In the genomic region with DNA sequence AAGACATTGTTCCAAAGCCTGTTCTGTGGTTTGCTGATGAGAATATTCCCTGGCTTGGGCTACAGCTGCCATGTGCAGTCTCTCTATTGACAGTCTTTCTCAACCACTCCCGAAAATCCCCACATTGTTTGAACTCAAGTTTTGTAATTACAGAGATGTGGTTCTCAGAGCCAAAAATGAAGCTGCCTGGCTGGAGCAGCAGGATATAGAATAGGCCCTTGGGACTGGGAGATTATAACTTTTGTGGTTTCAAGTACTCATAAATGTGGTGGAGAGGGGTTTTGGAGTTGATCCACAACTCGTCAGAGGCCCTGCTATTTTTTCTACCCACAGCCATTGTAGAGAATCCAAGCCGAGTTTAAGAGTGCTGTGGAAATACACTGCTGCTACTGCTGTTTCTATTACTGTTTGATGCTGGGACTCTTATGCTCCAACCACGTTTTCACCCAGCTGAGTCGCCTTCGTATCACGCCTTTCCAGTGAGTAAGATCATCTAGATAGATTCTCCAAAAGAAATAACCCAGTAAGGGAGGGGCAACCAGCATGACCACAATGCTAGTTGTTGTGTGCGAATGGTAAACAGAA, we compare ENCODE assay signal across 8 cellular contexts. TPM values are rescaled to one million over a fixed set of nuclear protein-coding genes. Genes with fewer than 3 reads are reported as not detected.
DNase-seq lines count a peak whose midpoint lies in the region; ATAC-seq and TF ChIP-seq lines count a peak whose summit lies in the region.

No MANE protein-coding gene starts in this region.

- H3K79me2 ChIP-seq in PC-9 (ENCODE audit: low read depth), result no peaks in the 10 kb centered on the region

- H3K4me3 ChIP-seq in BLaER1 treated with 17β-estradiol and CSF1 and Interleukin-3, amounts not matched to agents 10 nM and 100 nM, result no peak overlapping the region
- H3K4me3 ChIP-seq in lower leg skin (ENCODE audit: low read depth, poor library complexity, severe bottlenecking) (no peak overlapping the region), PC-9 (no peak overlapping the region)

- no peaks in the 10 kb centered on the region for H3K27me3 Mint-ChIP-seq in activated T-helper 1 cell treated with anti-CD3 and anti-CD28 coated beads, Interleukin-12 subunit alpha, Interleukin-12 subunit beta, Interleukin-2, Interleukin-4 antibody, amounts not matched to agents 30 ng/mL and 10 ng/mL and 1 ng/mL, durations not matched to agents 14 hours and 24 hours and 36 hours (ENCODE audit: insufficient read depth)

- H3K9me2 ChIP-seq in PC-9 (ENCODE audit: insufficient read depth), result no peaks in the 10 kb centered on the region

- peaks cover 41% of the 10 kb centered on the region for H3K4me1 Mint-ChIP-seq in activated T-helper 1 cell treated with anti-CD3 and anti-CD28 coated beads, Interleukin-12 subunit alpha, Interleukin-12 subunit beta, Interleukin-2, Interleukin-4 antibody, amounts not matched to agents 30 ng/mL and 10 ng/mL and 1 ng/mL, durations not matched to agents 14 hours and 24 hours and 36 hours (ENCODE audit: low read depth)

- H3K4me3 Mint-ChIP-seq in activated T-helper 1 cell treated with anti-CD3 and anti-CD28 coated beads, Interleukin-12 subunit alpha, Interleukin-12 subunit beta, Interleukin-2, Interleukin-4 antibody, amounts not matched to agents 30 ng/mL and 10 ng/mL and 1 ng/mL, durations not matched to agents 14 hours and 24 hours and 36 hours, result no peak overlapping the region

- POLR2A ChIA-PET in PC-9 (lab: Charles Lee; ENCODE audit: unreplicated experiment), result no interaction called here

- no peak for TF ChIP-seq CTCF in lower leg skin (IDR thresholded peaks at IDR 0.05)
- no peak for TF ChIP-seq CTCF in PC-9 (conservative IDR thresholded peaks at IDR 0.05)

- no peak for TF ChIP-seq POLR2A in lower leg skin (IDR thresholded peaks at IDR 0.05)

- peaks cover 0 to 2% (median 0%) of the 10 kb centered on the region in 11 experiments; a peak in 1 of 22 replicates for H4K20me1 ChIP-seq in BLaER1 treated with 17β-estradiol and CSF1 and Interleukin-3, amounts not matched to agents 10 nM and 100 nM
- no peaks in the 10 kb centered on the region for H4K20me1 ChIP-seq in PC-9 (ENCODE audit: insufficient read depth)

- H3F3A ChIP-seq in PC-9 (ENCODE audit: insufficient read depth, low read depth), result no peaks in the 10 kb centered on the region

- peaks cover 13 to 37% (median 25%) of the 10 kb centered on the region in 10 experiments for H3K4me1 ChIP-seq in BLaER1 treated with 17β-estradiol and CSF1 and Interleukin-3, amounts not matched to agents 10 nM and 100 nM
- peaks cover 10% of the 10 kb centered on the region; the same call in 1 of the 2 replicates for H3K4me1 ChIP-seq in PC-9 (replicated peaks; ENCODE audit: insufficient read depth)

- H3K27me3 ChIP-seq in BLaER1 treated with 17β-estradiol and CSF1 and Interleukin-3, amounts not matched to agents 10 nM and 100 nM, result peaks cover 17 to 96% (median 76%) of the 10 kb centered on the region in 11 experiments; a peak in 21 of 22 replicates
- no peaks in the 10 kb centered on the region for H3K27me3 ChIP-seq in PC-9 (ENCODE audit: insufficient read depth, low read depth)

- H3K27ac ChIP-seq in BLaER1 treated with 17β-estradiol and CSF1 and Interleukin-3, amounts not matched to agents 10 nM and 100 nM, result 0 out of 22 replicates have a peak overlapping the region, but pooled peaks of 1 of the 11 experiments have one; percentile 12
- H3K27ac ChIP-seq in PC-9, result no peak overlapping the region

- peak overlapping the region in 9 of 11 experiments; percentile 26 to 64 (median 47); a peak in 17 of 22 replicates for H3K4me2 ChIP-seq in BLaER1 treated with 17β-estradiol and CSF1 and Interleukin-3, amounts not matched to agents 10 nM and 100 nM
- no peak overlapping the region for H3K4me2 ChIP-seq in PC-9

- H2AFZ ChIP-seq in PC-9, result no peak overlapping the region

- 9 to 36% methylated on average over 8 of the region's 8 CpGs for WGBS in lower leg skin, 2 donors

- peak overlapping the region; percentile 27 for H3K27ac Mint-ChIP-seq in activated T-helper 1 cell treated with anti-CD3 and anti-CD28 coated beads, Interleukin-12 subunit alpha, Interleukin-12 subunit beta, Interleukin-2, Interleukin-4 antibody, amounts not matched to agents 30 ng/mL and 10 ng/mL and 1 ng/mL, durations not matched to agents 14 hours and 24 hours and 36 hours

- peaks cover 2% of the 10 kb centered on the region for H3K36me3 Mint-ChIP-seq in activated T-helper 1 cell treated with anti-CD3 and anti-CD28 coated beads, Interleukin-12 subunit alpha, Interleukin-12 subunit beta, Interleukin-2, Interleukin-4 antibody, amounts not matched to agents 30 ng/mL and 10 ng/mL and 1 ng/mL, durations not matched to agents 14 hours and 24 hours and 36 hours (ENCODE audit: low read depth)

- H3K9me3 Mint-ChIP-seq in activated T-helper 1 cell treated with anti-CD3 and anti-CD28 coated beads, Interleukin-12 subunit alpha, Interleukin-12 subunit beta, Interleukin-2, Interleukin-4 antibody, amounts not matched to agents 30 ng/mL and 10 ng/mL and 1 ng/mL, durations not matched to agents 14 hours and 24 hours and 36 hours, result no peaks in the 10 kb centered on the region

- no peak overlapping the region for H3K9ac ChIP-seq in BLaER1 treated with 17β-estradiol and CSF1 and Interleukin-3, amounts not matched to agents 10 nM and 100 nM

- 0 out of 22 replicates have a peak, but pooled peaks cover 0 to 4% (median 0%) of the 10 kb centered on the region in 11 experiments for H3K9me3 ChIP-seq in BLaER1 treated with 17β-estradiol and CSF1 and Interleukin-3, amounts not matched to agents 10 nM and 100 nM (replicated peaks in 1 of 11)
- H3K9me3 ChIP-seq in PC-9 (ENCODE audit: insufficient read depth, low read depth), result no peaks in the 10 kb centered on the region

- BruUV-seq in PC-9 (replicated peaks; lab: Mats Ljungman, UMichigan), result no TSS peak

- CTCF ChIA-PET in PC-9 (lab: Charles Lee), result no interaction called here

- intact Hi-C loops in activated T-helper 1 cell treated with anti-CD3 and anti-CD28 coated beads, Interleukin-12 subunit alpha, Interleukin-12 subunit beta, Interleukin-2, Interleukin-4 antibody, amounts not matched to agents 30 ng/mL and 10 ng/mL and 1 ng/mL, durations not matched to agents 14 hours and 24 hours and 36 hours (cut with micrococcal nuclease), result loop anchor here (5.0 to 10.0 kb wide), 2 partner anchors 430 to 1828 kb away; no protein-coding TSS in a partner anchor
- intact Hi-C loops in lower leg skin (cut with DNase I; ENCODE audit: low total_unique reads) (no loop called here), PC-9 (cut with micrococcal nuclease; ENCODE audit: unreplicated experiment) (no loop called here)

- ATAC-seq in HG02938 (IDR thresholded peaks at IDR 0.05; ENCODE audit: unreplicated experiment) (no peak), HG03039 (IDR thresholded peaks at IDR 0.05; ENCODE audit: unreplicated experiment) (no peak)

- H3K36me3 ChIP-seq in BLaER1 treated with 17β-estradiol and CSF1 and Interleukin-3, amounts not matched to agents 10 nM and 100 nM, result no peaks in the 10 kb centered on the region
- H3K36me3 ChIP-seq in PC-9 (ENCODE audit: low read depth), result no peaks in the 10 kb centered on the region

- peak; percentile 98 for DNase-seq in LHCN-M2 (ENCODE audit: low read depth)
- no peak for DNase-seq in activated T-helper 1 cell treated with anti-CD3 and anti-CD28 coated beads, Interleukin-12 subunit alpha, Interleukin-12 subunit beta, Interleukin-2, Interleukin-4 antibody, amounts not matched to agents 30 ng/mL and 10 ng/mL and 1 ng/mL, durations not matched to agents 14 hours and 24 hours and 36 hours (ENCODE audit: low spot score)
- peak; percentile 27 to 72 for DNase-seq in lower leg skin (ENCODE audit: low spot score in 2 of 2)
- no peak for DNase-seq in GF-D8 (lab: John Stamatoyannopoulos, UW)
- no peak for DNase-seq in PC-9

RNA-seq across cellular contexts. Expression of a gene that starts 57.1 kb away (rescaled TPM):
- not detected in 2 replicates for total RNA-seq in LHCN-M2 (2014; rRNA removed)
- not detected for polyA plus RNA-seq in LHCN-M2 (2012)
- total RNA-seq in activated T-helper 1 cell treated with anti-CD3 and anti-CD28 coated beads, Interleukin-12 subunit alpha, Interleukin-12 subunit beta, Interleukin-2, Interleukin-4 antibody, amounts not matched to agents 30 ng/mL and 10 ng/mL and 1 ng/mL, durations not matched to agents 14 hours and 24 hours and 36 hours, result not detected in 2 replicates
- not detected for total RNA-seq in lower leg skin
- not detected in 2 replicates for total RNA-seq in PC-9 (2021)

Comparison
In these comparisons a context has a peak if more than half of its experiments do, and no peak if none do; other contexts are left out.
1. DNase-seq: peak in LHCN-M2 (single experiment) and lower leg skin (2 of 2); none in activated T-helper 1 cell treated with anti-CD3 and anti-CD28 coated beads, Interleukin-12 subunit alpha, Interleukin-12 subunit beta, Interleukin-2, Interleukin-4 antibody, amounts not matched to agents 30 ng/mL and 10 ng/mL and 1 ng/mL, durations not matched to agents 14 hours and 24 hours and 36 hours (single experiment), GF-D8 (single experiment) and PC-9 (0 of 2).